ENCODE assay signal across 30 cellular contexts in genomic region chr18:59737776-59738295, GRCh38. TPM values are rescaled to one million over a fixed set of nuclear protein-coding genes. Genes with fewer than 3 reads are reported as not detected.
"Had no signal": no experiment of that assay in that cellular context is flagged by ENCODE, and none has a peak within 500 bp of the region (broad histone marks: within the 10 kb centered on the region; RNA-seq: fewer than 3 reads in every experiment).

No MANE protein-coding gene starts in this region.

- H3K27ac ChIP-seq: adrenal gland, RWPE1, SJCRH30 had no signal

- DNase-seq: activated CD4-positive, alpha-beta T cell treated with anti-CD3 and anti-CD28 coated beads for 4 hours; activated CD8-positive, alpha-beta memory T cell treated with anti-CD3 and anti-CD28 coated beads, Interleukin-2, amount 50 U/mL, for 4 hours; activated CD8-positive, alpha-beta T cell treated with anti-CD3 and anti-CD28 coated beads for 36 hours; activated gamma-delta T cell treated with Interleukin-2 at 50 U/mL for 16 hours; activated naive CD4-positive, alpha-beta T cell treated with anti-CD3 and anti-CD28 coated beads, Interleukin-2, amount 10 ng/mL, durations not matched to agents 7 days and 5 days; activated naive CD8-positive, alpha-beta T cell treated with anti-CD3 and anti-CD28 coated beads for 36 hours; activated T-cell treated with anti-CD3 and anti-CD28 coated beads, Interleukin-2, amount 50 U/mL, for 72 hours; adrenal gland; anterior cingulate cortex; caudate nucleus; KG1; MG63; MV-4-11; NCI-H1092 treated with DMSO at 0.1 percent for 48 hours; NCI-H1417 treated with DMSO at 0.1 percent for 48 hours; NCI-H1694; NCI-H2029; NCI-H2107; NCI-H2171 treated with DMSO at 0.1 percent for 48 hours; NCI-H345; NCI-H510A; NCI-H526 treated with DMSO at 0.1 percent for 48 hours; NCI-H82; OCI-M1; Right ventricle myocardium superior; SJCRH30 had no signal

- ATAC-seq: activated CD4-positive, CD25-positive, alpha-beta regulatory T cell treated with anti-CD3 and anti-CD28 coated beads, Interleukin-2, amount 50 U/mL, for 24 hours; activated CD8-positive, alpha-beta T cell treated with anti-CD3 and anti-CD28 coated beads for 36 hours; activated T-cell treated with anti-CD3 and anti-CD28 coated beads, Interleukin-2, amount 50 U/mL, for 72 hours; Panc1 had no signal

RNA-seq across cellular contexts. Expression of gene CCBE1, which starts 40.6 kb away (rescaled TPM):
- total RNA-seq: activated CD8-positive, alpha-beta T cell treated with anti-CD3 and anti-CD28 coated beads for 36 hours; activated naive CD8-positive, alpha-beta T cell treated with anti-CD3 and anti-CD28 coated beads for 36 hours; activated T-helper 2 cell treated with anti-CD3 and anti-CD28 coated beads, Interferon-gamma antibody, Interleukin-2, Interleukin-4, amounts not matched to agents 10 μg/mL and 5 μg/mL and 100 μg/mL, durations not matched to agents 14 hours and 24 hours and 36 hours; SJCRH30 had no signal
